In the genomic region with DNA sequence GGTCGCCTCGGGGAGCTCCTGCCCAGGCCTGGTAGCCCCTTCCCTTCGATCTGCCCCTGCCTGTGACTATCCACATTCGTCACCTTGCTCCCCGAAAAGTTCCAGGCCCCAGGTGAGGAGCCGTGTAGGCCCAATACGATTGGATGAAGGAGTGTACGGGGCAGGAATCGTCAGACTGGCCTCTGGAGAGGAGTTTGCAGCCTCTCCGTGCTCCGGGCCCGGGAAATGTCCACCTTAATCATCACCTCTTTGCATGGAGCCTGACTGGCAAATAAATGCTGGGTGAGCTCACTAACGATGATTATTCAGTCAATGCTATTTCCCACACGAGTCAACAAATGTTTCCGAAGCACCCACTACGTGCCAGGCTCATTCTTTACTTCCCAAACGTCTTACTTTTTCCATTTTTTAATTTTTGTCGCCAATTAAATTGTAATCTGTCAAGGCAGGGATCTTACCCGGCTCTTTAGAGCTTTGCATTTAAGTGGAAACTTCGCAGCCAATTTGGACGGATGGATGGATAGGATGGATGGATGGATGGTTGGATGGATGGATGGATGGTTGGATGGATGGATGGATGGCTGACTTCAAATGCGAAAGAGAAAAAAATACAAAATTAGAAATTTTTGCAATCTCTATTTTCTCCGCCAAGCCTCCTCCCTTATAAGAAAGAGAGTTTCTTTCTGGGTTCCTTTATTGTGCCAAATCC, we compare ENCODE assay signal across 7 cellular contexts. TPM values are rescaled to one million over a fixed set of nuclear protein-coding genes. Genes with fewer than 3 reads are reported as not detected.
A peak's percentile ranks its signal among the peaks of the same experiment; 100 is the strongest.
DNase-seq lines count a peak whose midpoint lies in the region; ATAC-seq and TF ChIP-seq lines count a peak whose summit lies in the region.

No MANE protein-coding gene starts in this region.

- H3K23ac ChIP-seq in H9 (ENCODE audit: insufficient read length, low read depth, low read length) = no peak overlapping the region

- H3K4ac ChIP-seq in H9 (ENCODE audit: low read depth, low read length) = no peak overlapping the region

- H3K36me3 Mint-ChIP-seq in H9 (ENCODE audit: insufficient read depth in 1 of 3, low read depth in 3 of 3) = peaks cover 0 to 4% (median 3%) of the 10 kb centered on the region in 3 experiments; a peak in 3 of 7 replicates
- peaks cover 1% of the 10 kb centered on the region for H3K36me3 Mint-ChIP-seq in memory B cell

- peaks cover 26 to 33% of the 10 kb centered on the region in 2 experiments for H3K4me1 Mint-ChIP-seq in H9
- H3K4me1 Mint-ChIP-seq in memory B cell = peaks cover 18% of the 10 kb centered on the region

- peak overlapping the region; percentile 87 to 96 (median 91) for H3K27ac Mint-ChIP-seq in H9
- H3K27ac Mint-ChIP-seq in memory B cell = peak overlapping the region; percentile 99

- H3K27me3 Mint-ChIP-seq in H9 (ENCODE audit: low read depth) (peaks cover 7% of the 10 kb centered on the region), memory B cell (no peaks in the 10 kb centered on the region)

- TF ChIP-seq EP300 in tibial nerve (IDR thresholded peaks at IDR 0.05) = no peak

- H3K79me1 ChIP-seq in H9 (ENCODE audit: insufficient read depth, low read depth, low read length, poor library complexity, severe bottlenecking) = no peaks in the 10 kb centered on the region

- peak overlapping the region; percentile 15 for H4K5ac ChIP-seq in H9 (ENCODE audit: insufficient read length, low read depth, low read length)

- ATAC-seq in GM18498 (IDR thresholded peaks at IDR 0.05; ENCODE audit: unreplicated experiment) = peak; percentile 5
- peak; percentile 0 for ATAC-seq in memory B cell (ENCODE audit: low read depth)
- no peak for ATAC-seq in HG03196 (IDR thresholded peaks at IDR 0.05; ENCODE audit: unreplicated experiment)

- H3K9ac ChIP-seq in H9 (ENCODE audit: extremely low read depth, insufficient read length, low read length) = peak overlapping the region; percentile 78

- H4K91ac ChIP-seq in H9 (ENCODE audit: insufficient read length, low read depth, low read length) = no peak overlapping the region

- H4K20me1 ChIP-seq in H9 (ENCODE audit: control insufficient read depth, insufficient read depth, insufficient read length) = no peaks in the 10 kb centered on the region

- H3K79me2 ChIP-seq in H9 (ENCODE audit: insufficient read depth, low read length) = no peaks in the 10 kb centered on the region

- H2AFZ ChIP-seq in H9 (ENCODE audit: low read length) = peak overlapping the region; percentile 76

- H3K23me2 ChIP-seq in H9 (ENCODE audit: insufficient read length, low read depth, low read length, poor library complexity, severe bottlenecking) = peaks cover 6% of the 10 kb centered on the region

- no peak overlapping the region for H4K8ac ChIP-seq in H9 (replicated peaks; ENCODE audit: insufficient read length, low read depth, low read length)

- H3K14ac ChIP-seq in H9 (ENCODE audit: insufficient read depth, low read length) = peak overlapping the region; percentile 94

- H3K9me3 Mint-ChIP-seq in H9 (peaks cover 2 to 7% of the 10 kb centered on the region in 2 experiments; a peak in 2 of 5 replicates), memory B cell (no peaks in the 10 kb centered on the region)

- H2AK5ac ChIP-seq in H9 (ENCODE audit: insufficient read length, low read length) = no peak overlapping the region

- H2BK12ac ChIP-seq in H9 (ENCODE audit: insufficient read length, low read depth, low read length) = peak overlapping the region; percentile 27

- H3K36me3 ChIP-seq in tibial nerve = no peaks in the 10 kb centered on the region

- peak overlapping the region; percentile 85 for H3K4me2 ChIP-seq in H9 (ENCODE audit: insufficient read depth, insufficient read length, low read length)

- H3K56ac ChIP-seq in H9 (ENCODE audit: insufficient read length, low read depth, low read length) = no peak overlapping the region

- TF ChIP-seq CTCF in H9 (conservative IDR thresholded peaks at IDR 0.05) (no peak), tibial nerve (IDR thresholded peaks at IDR 0.05) (no peak)

- H3K9me3 ChIP-seq in H9 (ENCODE audit: control insufficient read depth, low read depth, low read length) (no peaks in the 10 kb centered on the region), tibial nerve (no peaks in the 10 kb centered on the region)

- WGBS in H9 (ENCODE audit: extremely low coverage, insufficient read length, low lambda C conversion rate) = no CpG with 5 or more reads among the region's 23 CpGs
- WGBS in tibial nerve, 2 donors = 25% methylated on average over 21 to 23 of the region's 23 CpGs

- H3T11ph ChIP-seq in H9 (ENCODE audit: low read length) = no peak overlapping the region

- no peak overlapping the region for H2BK20ac ChIP-seq in H9 (ENCODE audit: low read depth, low read length, poor library complexity, severe bottlenecking)

- H3K4me3 ChIP-seq in tibial nerve = peak overlapping the region; percentile 61 to 89 (median 80)

- no peak for DNase-seq in H9
- peak; percentile 86 for DNase-seq in NCI-H748 (lab: John Stamatoyannopoulos, UW; ENCODE audit: unreplicated experiment)
- DNase-seq in memory B cell (ENCODE audit: low spot score in 2 of 2) = no peak
- DNase-seq in tibial nerve (ENCODE audit: low spot score in 2 of 2) = peak in 1 of 2 donors; percentile 33

- TF ChIP-seq POLR2A in tibial nerve (IDR thresholded peaks at IDR 0.05) = no peak

- peak overlapping the region; percentile 87 to 89 for H3K4me3 Mint-ChIP-seq in H9
- peak overlapping the region; percentile 95 for H3K4me3 Mint-ChIP-seq in memory B cell

- H2BK5ac ChIP-seq in H9 (ENCODE audit: insufficient read length, low read length) = no peak overlapping the region

- no peak overlapping the region for H2BK15ac ChIP-seq in H9 (ENCODE audit: low read depth, low read length)

- H3K27ac ChIP-seq in H9 (ENCODE audit: insufficient read length, low read depth, low read length) (no peak overlapping the region), cingulate gyrus (ENCODE audit: low read depth, low read length) (peak overlapping the region; percentile 97), tibial nerve (peak overlapping the region; percentile 91 to 99 (median 96))

- H3K18ac ChIP-seq in H9 (ENCODE audit: insufficient read length, low read depth, low read length) = peak overlapping the region; percentile 87

- H2BK120ac ChIP-seq in H9 (ENCODE audit: low read depth, low read length, poor library complexity, severe bottlenecking) = no peak overlapping the region

- H3K27me3 ChIP-seq in H9 (ENCODE audit: insufficient read depth, low read length) (no peaks in the 10 kb centered on the region), tibial nerve (no peaks in the 10 kb centered on the region)

- H3K4me1 ChIP-seq in H9 (ENCODE audit: insufficient read depth, low read length) = peaks cover 4% of the 10 kb centered on the region; the same call in 1 of the 2 replicates
- peaks cover 0 to 17% (median 9%) of the 10 kb centered on the region in 4 donors for H3K4me1 ChIP-seq in tibial nerve

RNA-seq across cellular contexts. Expression of gene TGDS, which starts 45.8 kb away (rescaled TPM):
- total RNA-seq in H9 (2021) (10.4 and 13.9 TPM in 2 replicates), tibial nerve (10 to 100 TPM; 10.2 to 14.2 (median 12.3) TPM)

RNA-seq across cellular contexts. Expression of gene GPR180, which starts 51.5 kb away (rescaled TPM):
- total RNA-seq in H9 (2021) (5.1 and 5.5 TPM in 2 replicates), tibial nerve (1 to 10 TPM; 2.9 to 9.0 (median 5.2) TPM)
